8 cellular contexts compared by ENCODE assay signal in genomic region chr22:36334838-36335603, GRCh38. TPM values are rescaled to one million over a fixed set of nuclear protein-coding genes. Genes with fewer than 3 reads are reported as not detected.
DNase-seq lines count a peak whose midpoint lies in the region; ATAC-seq and TF ChIP-seq lines count a peak whose summit lies in the region.

No MANE protein-coding gene starts in this region.

- peaks cover 34 to 55% of the 10 kb centered on the region in 2 donors for H3K4me1 ChIP-seq in esophagus (ENCODE audit: control insufficient read depth in 2 of 2, insufficient read depth in 2 of 2, low read length in 1 of 2)

- no peaks in the 10 kb centered on the region for H3K27me3 Mint-ChIP-seq in activated CD4-positive, alpha-beta T cell treated with anti-CD3 and anti-CD28 coated beads, Interleukin-2, amount 10 ng/mL, durations not matched to agents 7 days and 5 days
- H3K27me3 Mint-ChIP-seq in neural crest cell (ENCODE audit: low read depth): no peaks in the 10 kb centered on the region

- H3K36me3 ChIP-seq in esophagus (ENCODE audit: control insufficient read depth in 2 of 2, insufficient read depth in 2 of 2, low read length in 1 of 2): peaks cover 7 to 19% of the 10 kb centered on the region in 2 donors

- POLR2A ChIA-PET in activated CD4-positive, alpha-beta T cell treated with anti-CD3 and anti-CD28 coated beads, Interleukin-2, amount 10 ng/mL, durations not matched to agents 7 days and 5 days (lab: Charles Lee): interaction anchor here (0.6 to 0.7 kb wide), 3 partner anchors 14 to 98 kb away, joined by 3 to 4 read pairs (median 3); no protein-coding TSS in a partner anchor

- H3K27ac ChIP-seq in 22Rv1 (peak overlapping the region; percentile 70), esophagus (ENCODE audit: low read depth in 2 of 2, low read length in 1 of 2) (peak overlapping the region; percentile 91 to 99)

- peaks cover 92% of the 10 kb centered on the region for H3K36me3 Mint-ChIP-seq in activated CD4-positive, alpha-beta T cell treated with anti-CD3 and anti-CD28 coated beads, Interleukin-2, amount 10 ng/mL, durations not matched to agents 7 days and 5 days (ENCODE audit: low read depth)
- H3K36me3 Mint-ChIP-seq in neural crest cell (ENCODE audit: low read depth): peaks cover 13% of the 10 kb centered on the region

- no peak for TF ChIP-seq CTCF in 22Rv1 (IDR thresholded peaks at IDR 0.05)
- TF ChIP-seq CTCF in neural crest cell (conservative IDR thresholded peaks at IDR 0.05): no peak

- CTCF ChIA-PET in activated CD4-positive, alpha-beta T cell treated with anti-CD3 and anti-CD28 coated beads, Interleukin-2, amount 10 ng/mL, durations not matched to agents 7 days and 5 days (lab: Charles Lee): interaction anchor here (0.5 to 4.8 kb wide), 11 partner anchors 8 to 170 kb away, joined by 3 to 23 read pairs (median 3); no protein-coding TSS in a partner anchor

- WGBS in esophagus, 2 donors: 27 to 36% methylated on average over 17 of the region's 17 CpGs

- H3K9me3 ChIP-seq in esophagus (ENCODE audit: control insufficient read depth in 2 of 2, insufficient read depth in 1 of 2, low read depth in 1 of 2, low read length in 1 of 2): no peaks in the 10 kb centered on the region

- H3K9me3 Mint-ChIP-seq in activated CD4-positive, alpha-beta T cell treated with anti-CD3 and anti-CD28 coated beads, Interleukin-2, amount 10 ng/mL, durations not matched to agents 7 days and 5 days: no peaks in the 10 kb centered on the region
- no peaks in the 10 kb centered on the region for H3K9me3 Mint-ChIP-seq in neural crest cell

- H3K27me3 ChIP-seq in esophagus (ENCODE audit: control insufficient read depth in 1 of 2, insufficient read depth in 2 of 2, low read length in 2 of 2): no peaks in the 10 kb centered on the region

- H3K4me1 Mint-ChIP-seq in activated CD4-positive, alpha-beta T cell treated with anti-CD3 and anti-CD28 coated beads, Interleukin-2, amount 10 ng/mL, durations not matched to agents 7 days and 5 days: peaks cover 95% of the 10 kb centered on the region
- peaks cover 81% of the 10 kb centered on the region for H3K4me1 Mint-ChIP-seq in neural crest cell

- ATAC-seq in GM18870 (IDR thresholded peaks at IDR 0.05; ENCODE audit: unreplicated experiment) (no peak), GM19035 (IDR thresholded peaks at IDR 0.05; ENCODE audit: unreplicated experiment) (no peak)

- no peak overlapping the region for H3K4me3 ChIP-seq in esophagus (ENCODE audit: low read depth in 1 of 2, low read length in 2 of 2)

- H3K4me3 Mint-ChIP-seq in activated CD4-positive, alpha-beta T cell treated with anti-CD3 and anti-CD28 coated beads, Interleukin-2, amount 10 ng/mL, durations not matched to agents 7 days and 5 days: peak overlapping the region; percentile 72
- peak overlapping the region; percentile 25 for H3K4me3 Mint-ChIP-seq in neural crest cell

- H3K27ac Mint-ChIP-seq in activated CD4-positive, alpha-beta T cell treated with anti-CD3 and anti-CD28 coated beads, Interleukin-2, amount 10 ng/mL, durations not matched to agents 7 days and 5 days: peak overlapping the region; percentile 99
- peak overlapping the region; percentile 89 for H3K27ac Mint-ChIP-seq in neural crest cell (ENCODE audit: unreplicated experiment)

- DNase-seq in HT1080 (ENCODE audit: low read depth): peak; percentile 81
- no peak for DNase-seq in activated CD4-positive, alpha-beta T cell treated with anti-CD3 and anti-CD28 coated beads, Interleukin-2, amount 10 ng/mL, durations not matched to agents 7 days and 5 days
- DNase-seq in neural crest cell (ENCODE audit: low read depth, low spot score): peak; percentile 33
- no peak for DNase-seq in NCI-H2227 (lab: John Stamatoyannopoulos, UW; ENCODE audit: unreplicated experiment)

RNA-seq across cellular contexts. Expression of gene MYH9, which starts 52.7 kb away (rescaled TPM):
- total RNA-seq in HT1080 (2014; rRNA removed; shearing (Covaris generic)): 277 and 308 TPM in 2 replicates
- polyA plus RNA-seq in HT1080 (2015; cell fraction: cytosol; rRNA removed): 165 and 169 TPM in 2 replicates
- polyA plus RNA-seq in HT1080 (2015; cell fraction: nucleus; rRNA removed): 579 and 585 TPM in 2 replicates
- total RNA-seq in activated CD4-positive, alpha-beta T cell treated with anti-CD3 and anti-CD28 coated beads, Interleukin-2, amount 10 ng/mL, durations not matched to agents 7 days and 5 days: 1,000 to 10,000 TPM in 1 of 2 experiments, 100 to 1,000 TPM in 1; 881 to 1,009 TPM
- 100 to 1,000 TPM; 107 to 114 TPM for polyA plus RNA-seq in esophagus
- 160 and 171 TPM in 2 replicates for total RNA-seq in neural crest cell

Comparison
In these comparisons a context has a peak if more than half of its experiments do, and no peak if none do; other contexts are left out.
1. DNase-seq: peak in HT1080 (single experiment) and neural crest cell (single experiment); none in activated CD4-positive, alpha-beta T cell treated with anti-CD3 and anti-CD28 coated beads, Interleukin-2, amount 10 ng/mL, durations not matched to agents 7 days and 5 days (single experiment) and NCI-H2227 (single experiment).